In genomic region chr12:66170606-66171005, GRCh38 we compare ENCODE assay signal across 9 cellular contexts. TPM values are rescaled to one million over a fixed set of nuclear protein-coding genes. Genes with fewer than 3 reads are reported as not detected.
DNase-seq lines count a peak whose midpoint lies in the region; ATAC-seq and TF ChIP-seq lines count a peak whose summit lies in the region.
"Had no signal": no experiment of that assay in that cellular context is flagged by ENCODE, and none has a peak within 500 bp of the region (broad histone marks: within the 10 kb centered on the region; RNA-seq: fewer than 3 reads in every experiment).

No MANE protein-coding gene starts in this region.

- peak overlapping the region; percentile 99 for H3K27ac Mint-ChIP-seq in activated naive CD8-positive, alpha-beta T cell treated with anti-CD3 and anti-CD28 coated beads, Interleukin-2, amount 50 U/mL, for 24 hours

- H3K27me3 ChIP-seq in right cardiac atrium (ENCODE audit: control insufficient read depth, insufficient read depth), result no peaks in the 10 kb centered on the region
- H3K27me3 ChIP-seq in vagina, result no peaks in the 10 kb centered on the region

- H3K27ac ChIP-seq in right cardiac atrium (ENCODE audit: low read length) (no peak overlapping the region), mesodermal cell (ENCODE audit: low read depth, low read length, severe bottlenecking) (no peak overlapping the region), vagina (no peak overlapping the region)

- H3K36me3 Mint-ChIP-seq in activated naive CD8-positive, alpha-beta T cell treated with anti-CD3 and anti-CD28 coated beads, Interleukin-2, amount 50 U/mL, for 24 hours (ENCODE audit: low read depth), result peaks cover 24% of the 10 kb centered on the region

- DNase-seq in right cardiac atrium (no peak), Right ventricle myocardium inferior (ENCODE audit: missing footprints) (no peak), vagina (ENCODE audit: extremely low spot score in 2 of 2) (no peak), OCI-M1 (lab: John Stamatoyannopoulos, UW) (no peak), NOMO-1 treated with DMSO at 0.1 percent for 48 hours (lab: John Stamatoyannopoulos, UW; ENCODE audit: unreplicated experiment) (no peak)
- DNase-seq in activated naive CD8-positive, alpha-beta T cell treated with anti-CD3 and anti-CD28 coated beads, Interleukin-2, amount 50 U/mL, for 24 hours, result no peak
- DNase-seq: NCI-H1105 had no signal

- H3K4me1 Mint-ChIP-seq in activated naive CD8-positive, alpha-beta T cell treated with anti-CD3 and anti-CD28 coated beads, Interleukin-2, amount 50 U/mL, for 24 hours, result peaks cover 44% of the 10 kb centered on the region

- 95% methylated on average over 3 of the region's 3 CpGs for WGBS in right cardiac atrium
- WGBS in mesodermal cell (ENCODE audit: insufficient coverage in 2 of 2), 2 experiments, result 94 to 100% methylated on average over 2 of the region's 3 CpGs

- intact Hi-C loops in right cardiac atrium (cut with DNase I), result no loop called here
- intact Hi-C loops in Right ventricle myocardium inferior (cut with DNase I), result no loop called here
- intact Hi-C loops in vagina (cut with DNase I), result no loop called here

- H3K9me3 Mint-ChIP-seq in activated naive CD8-positive, alpha-beta T cell treated with anti-CD3 and anti-CD28 coated beads, Interleukin-2, amount 50 U/mL, for 24 hours, result peaks cover 5% of the 10 kb centered on the region

- no peaks in the 10 kb centered on the region for H3K27me3 Mint-ChIP-seq in activated naive CD8-positive, alpha-beta T cell treated with anti-CD3 and anti-CD28 coated beads, Interleukin-2, amount 50 U/mL, for 24 hours

- no peak for TF ChIP-seq POLR2A in vagina (IDR thresholded peaks at IDR 0.05)

- ATAC-seq in right cardiac atrium, result no peak
- ATAC-seq in Right ventricle myocardium inferior, result no peak
- ATAC-seq in activated naive CD8-positive, alpha-beta T cell treated with anti-CD3 and anti-CD28 coated beads, Interleukin-2, amount 50 U/mL, for 24 hours, result no peak
- ATAC-seq in GM21619 (IDR thresholded peaks at IDR 0.05; ENCODE audit: unreplicated experiment), result no peak

- peak overlapping the region; percentile 96 for H3K4me3 Mint-ChIP-seq in activated naive CD8-positive, alpha-beta T cell treated with anti-CD3 and anti-CD28 coated beads, Interleukin-2, amount 50 U/mL, for 24 hours

- H3K36me3 ChIP-seq in mesodermal cell (ENCODE audit: control insufficient read depth, insufficient read depth, low read length) (peaks cover 12% of the 10 kb centered on the region), vagina (no peaks in the 10 kb centered on the region)

- H3K9me3 ChIP-seq in right cardiac atrium (ENCODE audit: control insufficient read depth, low read length) (no peaks in the 10 kb centered on the region), mesodermal cell (ENCODE audit: control insufficient read depth, low read length) (peaks cover 16% of the 10 kb centered on the region), vagina (no peaks in the 10 kb centered on the region)

- H3K4me1 ChIP-seq in right cardiac atrium (ENCODE audit: control insufficient read depth, insufficient read depth, low read length), result peaks cover 2% of the 10 kb centered on the region
- peaks cover 6% of the 10 kb centered on the region for H3K4me1 ChIP-seq in mesodermal cell (ENCODE audit: control insufficient read depth, insufficient read depth, low read length, poor library complexity, severe bottlenecking)
- peaks cover 14% of the 10 kb centered on the region for H3K4me1 ChIP-seq in vagina

- TF ChIP-seq CTCF in vagina (IDR thresholded peaks at IDR 0.05), result no peak

- H3K4me3 ChIP-seq in right cardiac atrium (ENCODE audit: low read length), result peak overlapping the region; percentile 55
- H3K4me3 ChIP-seq in mesodermal cell (ENCODE audit: extremely low read depth, insufficient read depth, low read length, poor library complexity, severe bottlenecking), result peak overlapping the region; percentile 61
- H3K4me3 ChIP-seq in vagina, result peak overlapping the region; percentile 80 to 88

RNA-seq across cellular contexts. Expression of gene TMBIM4, which starts 0.8 kb away (rescaled TPM):
- total RNA-seq in right cardiac atrium, result 100 to 1,000 TPM in 1 of 4 donors, 10 to 100 TPM in 3; 86.4 to 107 (median 89.6) TPM
- polyA plus RNA-seq in right cardiac atrium, result 178 TPM
- 67.6 TPM for total RNA-seq in Right ventricle myocardium inferior
- 40.3 TPM for polyA plus RNA-seq in mesodermal cell (2013, experiment 1 of 2)
- polyA plus RNA-seq in mesodermal cell (2013, experiment 2 of 2), result 45.7 TPM
- total RNA-seq in vagina, result 98.7 TPM

RNA-seq across cellular contexts. Expression of gene IRAK3, which starts 18.4 kb away (rescaled TPM):
- total RNA-seq in right cardiac atrium (10 to 100 TPM in 1 of 4 donors, 1 to 10 TPM in 3; 6.7 to 17.0 (median 9.3) TPM), Right ventricle myocardium inferior (5.0 TPM), vagina (23.1 TPM)
- polyA plus RNA-seq in right cardiac atrium, result 4.1 TPM
- polyA plus RNA-seq in mesodermal cell (2013, experiment 1 of 2), result 0.37 TPM
- 0.66 TPM for polyA plus RNA-seq in mesodermal cell (2013, experiment 2 of 2)

RNA-seq across cellular contexts. Expression of gene LLPH, which starts 40.1 kb away (rescaled TPM):
- 10 to 100 TPM; 16.4 to 20.5 (median 17.6) TPM for total RNA-seq in right cardiac atrium
- polyA plus RNA-seq in right cardiac atrium, result 16.6 TPM
- 18.1 TPM for total RNA-seq in Right ventricle myocardium inferior
- 19.8 TPM for polyA plus RNA-seq in mesodermal cell (2013, experiment 1 of 2)
- 29.2 TPM for polyA plus RNA-seq in mesodermal cell (2013, experiment 2 of 2)
- total RNA-seq in vagina, result 3.9 TPM
